In genomic region chr13:27788271-27788670, GRCh38 we compare ENCODE assay signal across 31 cellular contexts. TPM values are rescaled to one million over a fixed set of nuclear protein-coding genes. Genes with fewer than 3 reads are reported as not detected.
"Had no signal": no experiment of that assay in that cellular context is flagged by ENCODE, and none has a peak within 500 bp of the region (broad histone marks: within the 10 kb centered on the region; RNA-seq: fewer than 3 reads in every experiment).

No MANE protein-coding gene starts in this region.

- DNase-seq: activated B cell treated with CpG ODN at 0.5 μM for 24 hours; activated CD4-positive, alpha-beta memory T cell treated with anti-CD3 and anti-CD28 coated beads for 36 hours; activated CD4-positive, alpha-beta T cell treated with anti-CD3 and anti-CD28 coated beads for 48 hours; activated CD8-positive, alpha-beta memory T cell treated with anti-CD3 and anti-CD28 coated beads, Interleukin-2, amount 50 U/mL, for 48 hours; activated CD8-positive, alpha-beta T cell treated with anti-CD3 and anti-CD28 coated beads, Interleukin-2, amount 10 ng/mL, durations not matched to agents 7 days and 5 days; activated gamma-delta T cell; activated naive CD4-positive, alpha-beta T cell treated with anti-CD3 and anti-CD28 coated beads, Interleukin-2, amount 50 U/mL, for 16 hours; activated naive CD4-positive, alpha-beta T cell treated with Interleukin-2 at 50 U/mL for 16 hours; activated T-cell treated with anti-CD3 and anti-CD28 coated beads for 4 hours; activated T-cell treated with anti-CD3 and anti-CD28 coated beads, Interleukin-2, amount 50 U/mL, for 24 hours; activated T-cell treated with anti-CD3 and anti-CD28 coated beads, Interleukin-2, amount 50 U/mL, for 72 hours; amniotic stem cell; anterior cingulate cortex; brain microvascular endothelial cell; dorsolateral prefrontal cortex; effector CD4-positive, alpha-beta T cell; effector memory CD8-positive, alpha-beta T cell; erythroblast; foreskin keratinocyte; gastrocnemius medialis; glutamatergic neuron; heart left ventricle; T-helper 2 cell had no signal

- ATAC-seq: activated CD4-positive, CD25-positive, alpha-beta regulatory T cell treated with anti-CD3 and anti-CD28 coated beads, Interleukin-2, amount 50 U/mL, for 24 hours; activated CD8-positive, alpha-beta T cell treated with anti-CD3 and anti-CD28 coated beads, Interleukin-2, amount 10 ng/mL, durations not matched to agents 7 days and 5 days; activated T-cell treated with anti-CD3 and anti-CD28 coated beads, Interleukin-2, amount 50 U/mL, for 72 hours; effector memory CD8-positive, alpha-beta T cell; foreskin keratinocyte; gastrocnemius medialis; heart left ventricle had no signal

- H3K9me3 ChIP-seq: esophagus muscularis mucosa, gastrocnemius medialis, heart left ventricle had no signal

- H3K36me3 ChIP-seq: brain microvascular endothelial cell, esophagus muscularis mucosa, gastrocnemius medialis, heart left ventricle had no signal

- H3K4me3 ChIP-seq: coronary artery, dorsolateral prefrontal cortex, esophagus muscularis mucosa, gastrocnemius medialis, heart left ventricle had no signal

- H3K4me1 ChIP-seq: foreskin keratinocyte had no signal

- H3K27ac ChIP-seq: brain microvascular endothelial cell, coronary artery, dorsolateral prefrontal cortex, esophagus muscularis mucosa, foreskin keratinocyte, gastrocnemius medialis, heart left ventricle, VCaP had no signal

RNA-seq across cellular contexts. Expression of gene GSX1, which starts 4.0 kb away (rescaled TPM):
- total RNA-seq: activated B cell treated with CpG ODN at 0.5 μM for 24 hours; activated CD4-positive, alpha-beta memory T cell treated with anti-CD3 and anti-CD28 coated beads for 36 hours; activated CD8-positive, alpha-beta T cell treated with anti-CD3 and anti-CD28 coated beads, Interleukin-2, amount 10 ng/mL, durations not matched to agents 7 days and 5 days; activated T-cell treated with anti-CD3 and anti-CD28 coated beads, Interleukin-2, amount 50 U/mL, for 72 hours; astrocyte; bronchial epithelial cell; cardiac septum; esophagus muscularis mucosa; foreskin keratinocyte; gastrocnemius medialis; heart left ventricle; T-helper 1 cell treated with Interleukin-12 subunit alpha and Interleukin-12 subunit beta and Interleukin-4 antibody, amounts not matched to agents 30 ng/mL and 1 ng/mL, for 36 hours had no signal
